Comparison of ENCODE assay signal across 8 cellular contexts in the genomic region with DNA sequence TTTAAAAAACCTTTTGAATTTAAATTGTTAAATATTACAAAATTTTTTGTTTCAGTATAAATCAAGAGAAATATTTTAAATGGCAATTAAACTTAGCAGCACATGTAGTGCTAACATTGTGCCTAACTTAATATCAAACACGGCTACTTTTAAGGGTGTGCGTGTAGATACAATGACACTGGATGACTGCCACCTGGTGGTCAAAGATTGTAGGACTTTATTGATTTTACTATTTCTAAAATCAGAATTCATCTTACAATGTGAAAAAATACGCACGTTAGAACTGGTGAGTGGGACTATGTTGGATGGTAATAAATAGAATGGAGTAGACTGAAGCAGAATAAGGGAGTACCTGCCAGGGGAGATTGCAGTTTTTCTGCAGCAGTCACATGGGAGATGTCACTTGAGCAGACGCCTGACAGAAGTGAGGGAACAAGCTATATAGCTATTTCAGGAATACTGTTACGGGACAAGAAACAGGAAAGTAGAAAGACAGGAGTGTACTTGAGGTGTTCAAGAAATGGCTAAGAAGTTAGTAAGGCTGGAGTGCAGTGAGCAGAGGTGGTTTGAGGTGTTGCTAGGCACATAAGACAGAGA. TPM values are rescaled to one million over a fixed set of nuclear protein-coding genes. Genes with fewer than 3 reads are reported as not detected.
DNase-seq lines count a peak whose midpoint lies in the region; ATAC-seq and TF ChIP-seq lines count a peak whose summit lies in the region.

No MANE protein-coding gene starts in this region.

- CTCF ChIA-PET in activated CD4-positive, alpha-beta memory T cell treated with anti-CD3 and anti-CD28 coated beads for 36 hours (lab: Charles Lee) = interaction anchor here (0.6 to 7.5 kb wide), 28 partner anchors 11 to 498 kb away, joined by 3 to 127 read pairs (median 4); a partner anchor contains a TSS

- H3K36me3 ChIP-seq in neuronal stem cell (replicated peaks in 1 of 2; ENCODE audit: control insufficient read depth in 2 of 2, insufficient read depth in 2 of 2, low read length in 2 of 2) = no peaks in the 10 kb centered on the region

- H2AK5ac ChIP-seq in neuronal stem cell (ENCODE audit: low read depth, low read length) = no peak overlapping the region

- peaks cover 4% of the 10 kb centered on the region for H3K4me1 Mint-ChIP-seq in activated CD4-positive, alpha-beta memory T cell treated with anti-CD3 and anti-CD28 coated beads for 36 hours (ENCODE audit: low read depth)

- no peaks in the 10 kb centered on the region for H3K27me3 Mint-ChIP-seq in activated CD4-positive, alpha-beta memory T cell treated with anti-CD3 and anti-CD28 coated beads for 36 hours

- H2BK12ac ChIP-seq in neuronal stem cell (ENCODE audit: low read length) = no peak overlapping the region

- H3K27ac Mint-ChIP-seq in activated CD4-positive, alpha-beta memory T cell treated with anti-CD3 and anti-CD28 coated beads for 36 hours = no peak overlapping the region

- no peak overlapping the region for H4K91ac ChIP-seq in neuronal stem cell (ENCODE audit: low read depth, low read length, poor library complexity)

- no peak overlapping the region for H3K23ac ChIP-seq in neuronal stem cell (ENCODE audit: low read depth, low read length, poor library complexity)

- H2BK120ac ChIP-seq in neuronal stem cell (ENCODE audit: low read depth, low read length) = no peak overlapping the region

- no peaks in the 10 kb centered on the region for H3K79me1 ChIP-seq in neuronal stem cell (ENCODE audit: low read depth, low read length)

- no peak overlapping the region for H2BK15ac ChIP-seq in neuronal stem cell (ENCODE audit: low read length)

- TF ChIP-seq CTCF in GM12872 (IDR thresholded peaks at IDR 0.05; ENCODE audit: insufficient read depth, low read depth, low read length) = peak; percentile 51

- no peak overlapping the region for H3K4me3 Mint-ChIP-seq in activated CD4-positive, alpha-beta memory T cell treated with anti-CD3 and anti-CD28 coated beads for 36 hours

- H3K27me3 ChIP-seq in neuronal stem cell (ENCODE audit: control insufficient read depth in 3 of 3, insufficient read depth in 3 of 3, low read depth in 1 of 3, low read length in 3 of 3) = no peaks in the 10 kb centered on the region

- no peaks in the 10 kb centered on the region for H3K9me3 Mint-ChIP-seq in activated CD4-positive, alpha-beta memory T cell treated with anti-CD3 and anti-CD28 coated beads for 36 hours

- no CpG with 5 or more reads among the region's 6 CpGs for whole genome bisulfite sequencing in neuronal stem cell (ENCODE audit: extremely low coverage in 2 of 2, insufficient read length in 2 of 2, insufficient replicate concordance in 1 of 2), 2 donors

- no peak overlapping the region for H3K18ac ChIP-seq in neuronal stem cell (ENCODE audit: low read length)

- no peaks in the 10 kb centered on the region for H3K9me3 ChIP-seq in neuronal stem cell (replicated peaks in 1 of 2; ENCODE audit: control insufficient read depth in 2 of 2, insufficient read depth in 1 of 2, low read depth in 1 of 2, low read length in 2 of 2)

- no peak overlapping the region for H3K4me3 ChIP-seq in neuronal stem cell (ENCODE audit: low read length in 2 of 2)

- H3K4me1 ChIP-seq in neuronal stem cell (ENCODE audit: control insufficient read depth in 2 of 2, insufficient read depth in 1 of 2, low read depth in 1 of 2, low read length in 2 of 2) = no peaks in the 10 kb centered on the region

- no peak overlapping the region for H2BK5ac ChIP-seq in neuronal stem cell (ENCODE audit: low read length)

- no peak overlapping the region for H3K9ac ChIP-seq in neuronal stem cell (ENCODE audit: low read depth, low read length, poor library complexity)

- DNase-seq in AG20443 (ENCODE audit: low spot score) = peak; percentile 63
- DNase-seq in NCI-H2107 treated with DMSO at 0.1 percent for 48 hours (lab: John Stamatoyannopoulos, UW; ENCODE audit: unreplicated experiment) = peak; percentile 48
- DNase-seq in activated CD4-positive, alpha-beta memory T cell treated with anti-CD3 and anti-CD28 coated beads for 36 hours = peak; percentile 22
- peak; percentile 79 for DNase-seq in fibroblast of peridontal ligament (ENCODE audit: extremely low read depth)
- DNase-seq in neuronal stem cell (ENCODE audit: low spot score) = peak; percentile 31
- no peak for DNase-seq in cortex of kidney (lab: John Stamatoyannopoulos, UW)

- no peak overlapping the region for H3K14ac ChIP-seq in neuronal stem cell (ENCODE audit: low read length)

- H2AFZ ChIP-seq in neuronal stem cell (ENCODE audit: low read length) = no peak overlapping the region

- POLR2A ChIA-PET in activated CD4-positive, alpha-beta memory T cell treated with anti-CD3 and anti-CD28 coated beads for 36 hours (lab: Charles Lee) = no interaction called here

- no peaks in the 10 kb centered on the region for H3K36me3 Mint-ChIP-seq in activated CD4-positive, alpha-beta memory T cell treated with anti-CD3 and anti-CD28 coated beads for 36 hours

- no peak overlapping the region for H3K4me2 ChIP-seq in neuronal stem cell (ENCODE audit: insufficient read depth, low read length, poor library complexity, severe bottlenecking)

- no peak overlapping the region for H3K4ac ChIP-seq in neuronal stem cell (ENCODE audit: low read length)

- H3K27ac ChIP-seq in neuronal stem cell (replicated peaks; ENCODE audit: low read length) = no peak overlapping the region

- ATAC-seq in GM18511 (IDR thresholded peaks at IDR 0.05; ENCODE audit: unreplicated experiment) = no peak

- intact Hi-C loops in activated CD4-positive, alpha-beta memory T cell treated with anti-CD3 and anti-CD28 coated beads for 36 hours (cut with micrococcal nuclease) = loop anchor here (1.0 to 5.0 kb wide), 3 partner anchors 51 to 145 kb away; a partner anchor contains a TSS

- no peak overlapping the region for H4K8ac ChIP-seq in neuronal stem cell (ENCODE audit: low read depth, low read length)

RNA-seq across cellular contexts. Expression of a gene that starts 52.9 kb away (rescaled TPM):
- 10 to 100 TPM; 15.5 to 16.7 TPM for total RNA-seq in activated CD4-positive, alpha-beta memory T cell treated with anti-CD3 and anti-CD28 coated beads for 36 hours
- polyA plus RNA-seq in neuronal stem cell (2013, experiment 1 of 2) = 7.3 TPM
- polyA plus RNA-seq in neuronal stem cell (2013, experiment 2 of 2) = 7.4 TPM
